28 cellular contexts compared by ENCODE assay signal in genomic region chr6:37233541-37233940, GRCh38.
"Had no signal": no experiment of that assay in that cellular context is flagged by ENCODE, and none has a peak within 500 bp of the region (broad histone marks: within the 10 kb centered on the region; RNA-seq: fewer than 3 reads in every experiment).

No MANE protein-coding gene starts in this region.

- ATAC-seq: effector memory CD8-positive, alpha-beta T cell; esophagus mucosa; foreskin keratinocyte; gastrocnemius medialis; gastroesophageal sphincter; heart left ventricle; heart right ventricle had no signal

- H3K36me3 ChIP-seq: colonic mucosa, esophagus muscularis mucosa, esophagus squamous epithelium, gastrocnemius medialis, gastroesophageal sphincter, heart left ventricle, heart right ventricle had no signal

- H3K9me3 ChIP-seq: colonic mucosa, esophagus muscularis mucosa, esophagus squamous epithelium, gastrocnemius medialis, gastroesophageal sphincter, heart left ventricle, heart right ventricle had no signal

- H3K4me3 ChIP-seq: colonic mucosa, coronary artery, dorsolateral prefrontal cortex, esophagus muscularis mucosa, esophagus squamous epithelium, gastrocnemius medialis, gastroesophageal sphincter, heart left ventricle, heart right ventricle had no signal

- H3K4me1 ChIP-seq: colonic mucosa, gastrocnemius medialis had no signal

- H3K27me3 ChIP-seq: colonic mucosa, dorsolateral prefrontal cortex, esophagus muscularis mucosa, esophagus squamous epithelium, foreskin keratinocyte, gastrocnemius medialis, gastroesophageal sphincter, heart left ventricle, heart right ventricle had no signal

- H3K27ac ChIP-seq: colonic mucosa, coronary artery, dorsolateral prefrontal cortex, epithelial cell of prostate, esophagus muscularis mucosa, esophagus squamous epithelium, foreskin keratinocyte, gastrocnemius medialis, gastroesophageal sphincter, heart left ventricle, heart right ventricle had no signal

- DNase-seq: colonic mucosa; cortex of kidney; dermis blood vessel endothelial cell; dorsolateral prefrontal cortex; effector CD4-positive, alpha-beta T cell; effector CD8-positive, alpha-beta T cell; effector memory CD4-positive, alpha-beta T cell; effector memory CD8-positive, alpha-beta T cell; endodermal cell; erythroblast; esophagus squamous epithelium; foreskin fibroblast; foreskin keratinocyte; foreskin melanocyte; gastrocnemius medialis; glutamatergic neuron; head of caudate nucleus; heart left ventricle; heart right ventricle had no signal

- FAIRE-seq: colon, endometrium, endothelial cell of umbilical vein, frontal cortex had no signal
